In the genomic region with DNA sequence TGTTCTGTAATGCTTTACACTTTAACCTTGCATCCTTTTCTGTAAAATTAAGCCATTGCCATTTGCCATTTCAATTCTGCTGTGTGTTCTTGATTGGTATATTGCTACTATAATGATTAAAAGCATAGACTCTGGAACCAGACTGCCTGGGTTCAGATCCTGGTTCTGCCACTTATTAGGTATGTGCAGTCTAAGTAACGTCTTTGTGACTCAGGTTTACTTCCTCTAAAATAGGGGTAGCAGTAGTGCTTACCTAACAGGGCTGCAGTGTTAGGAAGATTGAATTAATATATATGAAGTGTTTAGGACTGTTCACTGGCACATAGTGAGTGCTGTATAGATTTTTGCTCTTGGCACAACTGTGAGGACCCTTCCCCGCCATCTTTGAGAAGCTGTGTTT, we compare ENCODE assay signal across 15 cellular contexts. TPM values are rescaled to one million over a fixed set of nuclear protein-coding genes. Genes with fewer than 3 reads are reported as not detected.
A peak's percentile ranks its signal among the peaks of the same experiment; 100 is the strongest.
DNase-seq lines count a peak whose midpoint lies in the region; TF ChIP-seq lines count a peak whose summit lies in the region.
"Had no signal": no experiment of that assay in that cellular context is flagged by ENCODE, and none has a peak within 500 bp of the region (broad histone marks: within the 10 kb centered on the region; RNA-seq: fewer than 3 reads in every experiment).

No MANE protein-coding gene starts in this region.

- peak overlapping the region; percentile 40 for H3K27ac ChIP-seq in OCI-LY3 (ENCODE audit: low read length)
- peak overlapping the region; percentile 57 for H3K27ac ChIP-seq in skeletal muscle tissue (ENCODE audit: low read depth, low read length)
- H3K27ac ChIP-seq in testis: no peak overlapping the region
- H3K27ac ChIP-seq: prostate gland, RWPE1, WERI-Rb-1 had no signal

- no peak overlapping the region for H3K4me3 ChIP-seq in OCI-LY3 (ENCODE audit: low read length)
- H3K4me3 ChIP-seq in endocrine pancreas (ENCODE audit: control insufficient read depth, insufficient read depth, low read length): peak overlapping the region; percentile 55
- peak overlapping the region; percentile 8 to 17 (median 11) for H3K4me3 ChIP-seq in skeletal muscle tissue (ENCODE audit: low read length in 3 of 3)
- H3K4me3 ChIP-seq in testis: no peak overlapping the region
- H3K4me3 ChIP-seq: prostate gland had no signal

- DNase-seq in activated CD4-positive, alpha-beta T cell treated with anti-CD3 and anti-CD28 coated beads, Interleukin-2, amount 10 ng/mL, durations not matched to agents 24 days and 14 days: no peak
- DNase-seq in activated CD4-positive, alpha-beta T cell treated with anti-CD3 and anti-CD28 coated beads for 1 hour: no peak
- no peak for DNase-seq in NK-92 treated with Interleukin-12 subunit alpha and Interleukin-12 subunit beta, amount 100 ng/mL, for 24 hours (lab: John Stamatoyannopoulos, UW)
- DNase-seq in ureter (ENCODE audit: low spot score): no peak
- DNase-seq in testis: no peak
- DNase-seq: activated gamma-delta T cell treated with Interleukin-2 at 50 U/mL for 16 hours; left ventricle myocardium superior; stimulated activated CD4-positive, alpha-beta T cell treated with anti-CD3 and anti-CD28 coated beads, Interleukin-4, amount 100 ng/mL, for 24 hours; WERI-Rb-1 had no signal

- H3K4me1 Mint-ChIP-seq in activated CD4-positive, alpha-beta T cell treated with anti-CD3 and anti-CD28 coated beads, Interleukin-2, amount 10 ng/mL, durations not matched to agents 24 days and 14 days: peaks cover 46% of the 10 kb centered on the region

- H3K27me3 Mint-ChIP-seq in activated CD4-positive, alpha-beta T cell treated with anti-CD3 and anti-CD28 coated beads, Interleukin-2, amount 10 ng/mL, durations not matched to agents 24 days and 14 days: no peaks in the 10 kb centered on the region

- WGBS in testis, 2 donors: 49 to 67% methylated on average over 2 of the region's 2 CpGs

- no peak for TF ChIP-seq CTCF in OCI-LY3 (IDR thresholded peaks at IDR 0.05; ENCODE audit: low read depth, low read length)
- TF ChIP-seq CTCF in testis (IDR thresholded peaks at IDR 0.05): no peak

- peaks cover 39% of the 10 kb centered on the region for H3K36me3 Mint-ChIP-seq in activated CD4-positive, alpha-beta T cell treated with anti-CD3 and anti-CD28 coated beads, Interleukin-2, amount 10 ng/mL, durations not matched to agents 24 days and 14 days (ENCODE audit: low read depth)

- peaks cover 94% of the 10 kb centered on the region for H3K79me2 ChIP-seq in OCI-LY3 (ENCODE audit: low read length)

- H4K20me1 ChIP-seq in OCI-LY3 (ENCODE audit: insufficient read depth, low read length): peaks cover 81% of the 10 kb centered on the region

- H3K9me3 ChIP-seq in OCI-LY3 (ENCODE audit: insufficient read depth, low read length) (no peaks in the 10 kb centered on the region), endocrine pancreas (ENCODE audit: control insufficient read depth, low read length) (no peaks in the 10 kb centered on the region), skeletal muscle tissue (ENCODE audit: control insufficient read depth in 3 of 3, low read length in 3 of 3) (no peaks in the 10 kb centered on the region), testis (no peaks in the 10 kb centered on the region)
- H3K9me3 ChIP-seq: prostate gland had no signal

- H2AFZ ChIP-seq in OCI-LY3 (ENCODE audit: low read depth, low read length): no peak overlapping the region

- H3K4me2 ChIP-seq in OCI-LY3 (ENCODE audit: low read length): peak overlapping the region; percentile 45; the same call in 1 of the 2 replicates

- H3K36me3 ChIP-seq in OCI-LY3 (replicated peaks; ENCODE audit: low read depth, low read length) (peaks cover 18% of the 10 kb centered on the region), endocrine pancreas (ENCODE audit: control insufficient read depth, insufficient read depth, low read length) (no peaks in the 10 kb centered on the region), skeletal muscle tissue (ENCODE audit: control insufficient read depth in 3 of 3, insufficient read depth in 3 of 3, low read length in 3 of 3) (no peaks in the 10 kb centered on the region), testis (ENCODE audit: low read depth, missing control alignments) (no peaks in the 10 kb centered on the region)
- H3K36me3 ChIP-seq: prostate gland had no signal

- H3K9me3 Mint-ChIP-seq in activated CD4-positive, alpha-beta T cell treated with anti-CD3 and anti-CD28 coated beads, Interleukin-2, amount 10 ng/mL, durations not matched to agents 24 days and 14 days: no peaks in the 10 kb centered on the region

- H3K4me1 ChIP-seq in OCI-LY3 (ENCODE audit: low read length) (peaks cover 39% of the 10 kb centered on the region), endocrine pancreas (ENCODE audit: control insufficient read depth, insufficient read depth, low read length) (peaks cover 16% of the 10 kb centered on the region), skeletal muscle tissue (ENCODE audit: control insufficient read depth in 3 of 3, insufficient read depth in 3 of 3, low read length in 3 of 3) (peaks cover 40 to 54% (median 44%) of the 10 kb centered on the region in 3 donors), testis (peaks cover 42% of the 10 kb centered on the region)

- peak overlapping the region; percentile 53 for H3K27ac Mint-ChIP-seq in activated CD4-positive, alpha-beta T cell treated with anti-CD3 and anti-CD28 coated beads, Interleukin-2, amount 10 ng/mL, durations not matched to agents 24 days and 14 days

- H3K27me3 ChIP-seq in OCI-LY3 (ENCODE audit: low read depth, low read length) (no peaks in the 10 kb centered on the region), endocrine pancreas (ENCODE audit: control insufficient read depth, insufficient read depth, low read length) (no peaks in the 10 kb centered on the region), skeletal muscle tissue (ENCODE audit: control insufficient read depth in 3 of 3, insufficient read depth in 3 of 3, low read length in 3 of 3) (no peaks in the 10 kb centered on the region), testis (no peaks in the 10 kb centered on the region)

- H3K9ac ChIP-seq in OCI-LY3 (ENCODE audit: low read length) (no peak overlapping the region), endocrine pancreas (ENCODE audit: control insufficient read depth, insufficient read depth, low read length) (no peak overlapping the region), skeletal muscle tissue (ENCODE audit: low read depth in 1 of 3, low read length in 3 of 3) (peak overlapping the region; percentile 0 to 54 (median 47))

- peak overlapping the region; percentile 52 for H3K4me3 Mint-ChIP-seq in activated CD4-positive, alpha-beta T cell treated with anti-CD3 and anti-CD28 coated beads, Interleukin-2, amount 10 ng/mL, durations not matched to agents 24 days and 14 days

- no peak for TF ChIP-seq POLR2A in testis (IDR thresholded peaks at IDR 0.05)

- intact Hi-C loops in activated CD4-positive, alpha-beta T cell treated with anti-CD3 and anti-CD28 coated beads, Interleukin-2, amount 10 ng/mL, durations not matched to agents 24 days and 14 days (cut with micrococcal nuclease): no loop called here
- intact Hi-C loops in testis (cut with DNase I; ENCODE audit: low total_unique reads): no loop called here

RNA-seq across cellular contexts. Expression of a gene that starts 4.4 kb away (rescaled TPM):
- 307 and 321 TPM in 2 replicates for total RNA-seq in activated CD4-positive, alpha-beta T cell treated with anti-CD3 and anti-CD28 coated beads, Interleukin-2, amount 10 ng/mL, durations not matched to agents 24 days and 14 days
- 71.5 TPM for total RNA-seq in skeletal muscle tissue
- total RNA-seq in ureter: 326 TPM
- total RNA-seq in testis: 100 to 1,000 TPM; 139 to 147 TPM
- 152 TPM for polyA plus RNA-seq in testis (ENCODE audit: insufficient read depth, low read depth, low replicate concordance)

RNA-seq across cellular contexts. Expression of a gene that starts 55.5 kb away (rescaled TPM):
- not detected in 2 replicates for total RNA-seq in activated CD4-positive, alpha-beta T cell treated with anti-CD3 and anti-CD28 coated beads, Interleukin-2, amount 10 ng/mL, durations not matched to agents 24 days and 14 days
- total RNA-seq in skeletal muscle tissue (not detected), ureter (not detected), testis (not detected)
- polyA plus RNA-seq in testis (ENCODE audit: insufficient read depth, low read depth, low replicate concordance): not detected
- total RNA-seq: glomerular endothelial cell, left ventricle myocardium superior, prostate gland had no signal

Comparison
In these comparisons a context has a peak if more than half of its experiments do, and no peak if none do; other contexts are left out.
1. H3K27ac ChIP-seq: peak in OCI-LY3 (single experiment) and skeletal muscle tissue (single experiment); none in testis (0 of 2).
2. H3K4me3 ChIP-seq: peak in endocrine pancreas (single experiment) and skeletal muscle tissue (3 of 3); none in OCI-LY3 (single experiment) and testis (0 of 2).
3. H3K9ac ChIP-seq: peak in skeletal muscle tissue (3 of 3); none in OCI-LY3 (single experiment) and endocrine pancreas (single experiment).